ENCODE assay signal across 21 cellular contexts in genomic region chr1:172914517-172915144, GRCh38.
DNase-seq lines count a peak whose midpoint lies in the region; ATAC-seq, FAIRE-seq and TF ChIP-seq lines count a peak whose summit lies in the region.
"Had no signal": no experiment of that assay in that cellular context is flagged by ENCODE, and none has a peak within 500 bp of the region (broad histone marks: within the 10 kb centered on the region; RNA-seq: fewer than 3 reads in every experiment).

No MANE protein-coding gene starts in this region.

- H3K36me3 ChIP-seq in PC-3 (ENCODE audit: low read depth, low read length): peaks cover 18% of the 10 kb centered on the region
- H3K36me3 ChIP-seq in pancreas: no peaks in the 10 kb centered on the region

- H3F3A ChIP-seq in PC-3 (ENCODE audit: low read length, unreplicated experiment): peaks cover 32% of the 10 kb centered on the region

- no peak for FAIRE-seq in pancreas (lab: Jason Lieb, UNC)
- FAIRE-seq: H1, RCC 7860 had no signal

- POLR2A ChIA-PET in PC-3 (lab: Charles Lee; ENCODE audit: unreplicated experiment): interaction anchor here (0.5 to 1.0 kb wide), 6 partner anchors 11 to 1473 kb away, joined by 3 to 12 read pairs (median 4); no protein-coding TSS in a partner anchor

- CTCF ChIA-PET in PC-3 (lab: Charles Lee): interaction anchor here (0.5 to 0.9 kb wide), 6 partner anchors 29 to 496 kb away, joined by 3 to 4 read pairs (median 3); no protein-coding TSS in a partner anchor

- H3K9ac ChIP-seq in PC-3 (ENCODE audit: low read length): peak overlapping the region; percentile 21

- no peaks in the 10 kb centered on the region for H3K79me2 ChIP-seq in PC-3 (ENCODE audit: low read length)

- H2AFZ ChIP-seq in PC-3 (ENCODE audit: low read length): peak overlapping the region; percentile 9

- BruUV-seq in PC-3 (replicated peaks; lab: Mats Ljungman, UMichigan): no TSS peak

- peaks cover 18% of the 10 kb centered on the region for H3K9me3 ChIP-seq in PC-3 (ENCODE audit: low read length)
- H3K9me3 ChIP-seq in pancreas: no peaks in the 10 kb centered on the region

- peak; percentile 5 for ATAC-seq in PC-3
- peak in 3 of 4 donors; percentile 46 to 78 (median 64) for ATAC-seq in pancreas
- no peak for ATAC-seq in GM18520 (IDR thresholded peaks at IDR 0.05; ENCODE audit: unreplicated experiment)
- no peak for ATAC-seq in HG02885 (IDR thresholded peaks at IDR 0.05; ENCODE audit: poor library complexity, unreplicated experiment)
- no peak for ATAC-seq in GM21825 (IDR thresholded peaks at IDR 0.05; ENCODE audit: unreplicated experiment)
- ATAC-seq in HG03175 (IDR thresholded peaks at IDR 0.05; ENCODE audit: unreplicated experiment): no peak
- ATAC-seq: activated naive CD4-positive, alpha-beta T cell treated with anti-CD3 and anti-CD28 coated beads, Interleukin-2, amount 50 U/mL, for 72 hours; naive thymus-derived CD4-positive, alpha-beta T cell had no signal

- TF ChIP-seq CTCF in PC-3 (conservative IDR thresholded peaks at IDR 0.05; ENCODE audit: low read depth, low read length) (no peak), pancreas (IDR thresholded peaks at IDR 0.05) (no peak)

- peak overlapping the region; percentile 0; the same call in 1 of the 2 replicates for H3K4me3 ChIP-seq in PC-3 (ENCODE audit: low read length)
- H3K4me3 ChIP-seq in pancreas: no peak overlapping the region

- H3K4me1 ChIP-seq in PC-3 (ENCODE audit: insufficient read depth, low read length) (peaks cover 66% of the 10 kb centered on the region), pancreas (peaks cover 0 to 3% (median 0%) of the 10 kb centered on the region in 3 donors)

- intact Hi-C loops in PC-3 (cut with micrococcal nuclease): loop anchor here (1.0 to 5.0 kb wide), 3 partner anchors 11 to 288 kb away; no protein-coding TSS in a partner anchor
- intact Hi-C loops in pancreas (cut with DNase I): no loop called here

- DNase-seq in GM03348 (ENCODE audit: low spot score) (peak; percentile 29), PC-3 (peak; percentile 99), epithelial cell of prostate (ENCODE audit: low read depth, low spot score) (no peak), pancreas (no peak)
- DNase-seq: activated CD4-positive, alpha-beta T cell treated with anti-CD3 and anti-CD28 coated beads, Interleukin-2, amount 50 U/mL, for 4 hours; CD4-positive, alpha-beta T cell; DND-41; effector CD4-positive, alpha-beta T cell; MV-4-11; naive thymus-derived CD4-positive, alpha-beta T cell; NCI-H82; stimulated activated CD4-positive, alpha-beta T cell treated with anti-CD3 and anti-CD28 coated beads, Interleukin-12 subunit alpha, Interleukin-12 subunit beta, amount 100 ng/mL, for 4 hours; stimulated activated naive CD4-positive, alpha-beta T cell treated with Interleukin-2 at 50 U/mL for 16 hours; trophoblast cell had no signal

- H3K27me3 ChIP-seq in PC-3 (ENCODE audit: low read length): no peaks in the 10 kb centered on the region
- no peaks in the 10 kb centered on the region for H3K27me3 ChIP-seq in pancreas

- H3K27ac ChIP-seq in PC-3 (ENCODE audit: low read length) (peak overlapping the region; percentile 72), epithelial cell of prostate (peak overlapping the region; percentile 6), pancreas (peak overlapping the region in 2 of 4 donors; percentile 6 to 13)

- H3K4me2 ChIP-seq in PC-3 (ENCODE audit: low read length): peak overlapping the region; percentile 61

- 0 out of 2 replicates have a peak, but pooled peaks cover under 1% of the 10 kb centered on the region for H3K9me2 ChIP-seq in PC-3 (replicated peaks; ENCODE audit: low read length)

- 22% methylated on average over 3 of the region's 3 CpGs for WGBS in pancreas, 2 donors

- H4K20me1 ChIP-seq in PC-3 (ENCODE audit: low read length): no peaks in the 10 kb centered on the region

Comparison
In these comparisons a context has a peak if more than half of its experiments do, and no peak if none do; other contexts are left out.
1. DNase-seq: peak in GM03348 (single experiment) and PC-3 (single experiment); none in epithelial cell of prostate (single experiment) and pancreas (0 of 6).
2. ATAC-seq: peak in PC-3 (single experiment) and pancreas (3 of 4); none in GM18520 (single experiment), HG02885 (single experiment), GM21825 (single experiment) and HG03175 (single experiment).